Comparison of ENCODE assay signal across 24 cellular contexts in genomic region chr1:187665513-187665912, GRCh38.
"Had no signal": no experiment of that assay in that cellular context is flagged by ENCODE, and none has a peak within 500 bp of the region (broad histone marks: within the 10 kb centered on the region; RNA-seq: fewer than 3 reads in every experiment).

No MANE protein-coding gene starts in this region.

- H3K4me3 ChIP-seq: left ventricle myocardium inferior, lung, neural progenitor cell, right atrium auricular region, right lobe of liver, smooth muscle cell, tibial nerve, uterus had no signal

- H3K27me3 ChIP-seq: neural progenitor cell, neutrophil, right atrium auricular region, right lobe of liver, tibial nerve, uterus had no signal

- H3K36me3 ChIP-seq: left ventricle myocardium inferior, neural progenitor cell, neutrophil, right atrium auricular region, right lobe of liver, tibial nerve, uterus had no signal

- DNase-seq: hippocampal formation; kidney; left colon; left ventricle myocardium inferior; mesendoderm; naive B cell; natural killer cell; nephron progenitor cell; occipital lobe; right lobe of liver; stimulated activated CD4-positive, alpha-beta T cell treated with anti-CD3 and anti-CD28 coated beads, Interleukin-1b, Interleukin-23, amount 100 ng/mL, for 48 hours; stimulated activated CD4-positive, alpha-beta T cell treated with anti-CD3 and anti-CD28 coated beads, Interleukin-2, amount 100 ng/mL, for 48 hours; stimulated activated CD4-positive, alpha-beta T cell treated with anti-CD3 and anti-CD28 coated beads, Interleukin-4, amount 100 ng/mL, for 4 hours; stimulated activated CD8-positive, alpha-beta memory T cell treated with anti-CD3 and anti-CD28 coated beads, Interleukin-4, amount 100 ng/mL, for 48 hours; stimulated activated naive CD4-positive, alpha-beta T cell treated with Interleukin-2 at 50 U/mL for 16 hours; stimulated activated naive CD8-positive, alpha-beta T cell treated with anti-CD3 and anti-CD28 coated beads, Interleukin-15, amount 100 ng/mL, for 72 hours; substantia nigra; uterus had no signal

- H3K9me3 ChIP-seq: left ventricle myocardium inferior, neutrophil, right atrium auricular region, right lobe of liver, tibial nerve, uterus had no signal
